8 cellular contexts compared by ENCODE assay signal in the genomic region with DNA sequence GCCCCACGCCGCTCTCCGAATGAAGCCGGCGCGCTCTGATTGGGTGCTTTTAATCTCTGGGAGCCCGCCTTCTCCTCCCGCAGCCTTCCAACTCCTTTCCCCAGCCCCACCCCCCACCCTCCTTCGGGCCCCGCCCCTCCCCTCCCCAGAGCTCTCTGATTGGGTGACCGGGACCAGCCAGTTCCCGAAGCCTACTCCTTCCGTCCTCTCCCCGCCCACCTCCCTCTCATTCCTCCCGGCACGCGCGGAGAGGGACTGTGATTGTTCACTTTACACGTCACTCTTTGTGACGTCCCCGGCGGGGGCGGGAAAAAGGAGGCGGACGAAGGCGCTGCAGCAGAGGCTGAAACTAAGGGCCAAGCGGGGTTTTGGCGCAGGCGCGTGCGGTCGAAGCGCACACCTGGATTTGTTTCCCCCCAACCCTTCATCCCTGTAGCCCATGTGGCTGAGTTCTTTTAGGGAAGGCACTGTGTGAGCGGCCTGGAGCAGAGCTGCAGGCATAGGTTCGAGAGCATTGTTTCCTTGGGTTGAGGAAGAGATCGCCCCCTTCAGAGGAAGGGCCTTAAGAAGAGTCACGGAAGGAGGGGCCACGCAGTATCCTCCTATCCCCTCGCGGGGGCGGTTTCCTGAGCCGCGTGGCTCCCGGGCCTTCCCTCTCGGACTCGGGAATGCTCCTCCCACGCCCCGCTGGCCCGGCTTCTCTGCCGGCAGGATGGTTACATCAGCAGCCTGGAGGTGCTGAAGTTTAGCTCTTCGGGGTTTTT. TPM values are rescaled to one million over a fixed set of nuclear protein-coding genes. Genes with fewer than 3 reads are reported as not detected.
A peak's percentile ranks its signal among the peaks of the same experiment; 100 is the strongest.
DNase-seq lines count a peak whose midpoint lies in the region; ATAC-seq and TF ChIP-seq lines count a peak whose summit lies in the region.

A gene (minus strand): TSS at position 21 of the 764 bp plus-strand sequence. CDS start 361 bp downstream, outside the sequence.

- DNase-seq in ELF-1 (ENCODE audit: low read depth, low spot score) (peak; percentile 100), GOT3 (lab: John Stamatoyannopoulos, UW) (peak; percentile 97), RPMI8226 (peak; percentile 100), fibroblast of gingiva (ENCODE audit: low read depth) (peak; percentile 99), naive B cell (peak; percentile 99)
- DNase-seq in activated T-helper 1 cell treated with anti-CD3 and anti-CD28 coated beads, Interleukin-2, amount 50 U/mL, for 16 hours (ENCODE audit: low read depth in 1 of 2, low spot score in 1 of 2): peak; percentile 98

- H3K36me3 Mint-ChIP-seq in naive B cell: no peaks in the 10 kb centered on the region
- peaks cover 7% of the 10 kb centered on the region for H3K36me3 Mint-ChIP-seq in stimulated activated memory B cell treated with anti-CD40 and anti-IgM and Interleukin-4, amounts not matched to agents 10 μg/mL and 1 μg/mL and 100 μg/mL, for 72 hours

- H3K4me3 Mint-ChIP-seq in naive B cell: peak within 1 kb of the TSS; percentile 80 to 99 (median 97)
- peak within 1 kb of the TSS; percentile 96 for H3K4me3 Mint-ChIP-seq in stimulated activated memory B cell treated with anti-CD40 and anti-IgM and Interleukin-4, amounts not matched to agents 10 μg/mL and 1 μg/mL and 100 μg/mL, for 72 hours

- H3K9me3 Mint-ChIP-seq in naive B cell: peaks cover 0 to 3% (median 0%) of the 10 kb centered on the region in 7 donors
- H3K9me3 Mint-ChIP-seq in stimulated activated memory B cell treated with anti-CD40 and anti-IgM and Interleukin-4, amounts not matched to agents 10 μg/mL and 1 μg/mL and 100 μg/mL, for 72 hours: no peaks in the 10 kb centered on the region

- H3K27me3 Mint-ChIP-seq in naive B cell: no peaks in the 10 kb centered on the region
- H3K27me3 Mint-ChIP-seq in stimulated activated memory B cell treated with anti-CD40 and anti-IgM and Interleukin-4, amounts not matched to agents 10 μg/mL and 1 μg/mL and 100 μg/mL, for 72 hours: no peaks in the 10 kb centered on the region

- TF ChIP-seq CTCF in LNCAP (IDR thresholded peaks at IDR 0.05): peak; percentile 15; the same call in 1 of the 2 replicates

- peak; percentile 74 to 75 for ATAC-seq in naive B cell (ENCODE audit: low read depth in 2 of 2)
- ATAC-seq in stimulated activated memory B cell treated with anti-CD40 and anti-IgM and Interleukin-4, amounts not matched to agents 10 μg/mL and 1 μg/mL and 100 μg/mL, for 72 hours: peak; percentile 92

- peaks cover 27 to 38% (median 35%) of the 10 kb centered on the region in 3 donors for H3K4me1 Mint-ChIP-seq in naive B cell
- peaks cover 25% of the 10 kb centered on the region for H3K4me1 Mint-ChIP-seq in stimulated activated memory B cell treated with anti-CD40 and anti-IgM and Interleukin-4, amounts not matched to agents 10 μg/mL and 1 μg/mL and 100 μg/mL, for 72 hours

- peak within 1 kb of the TSS; percentile 79 to 99 (median 98) for H3K27ac Mint-ChIP-seq in naive B cell
- H3K27ac Mint-ChIP-seq in stimulated activated memory B cell treated with anti-CD40 and anti-IgM and Interleukin-4, amounts not matched to agents 10 μg/mL and 1 μg/mL and 100 μg/mL, for 72 hours: peak within 1 kb of the TSS; percentile 83

RNA-seq across cellular contexts. Expression of the gene that starts here (rescaled TPM):
- polyA plus RNA-seq in naive B cell (ENCODE audit: low read depth in 6 of 6): 10 to 100 TPM in 2 of 6 donors, 1 to 10 TPM in 4; 6.6 to 13.4 (median 8.7) TPM

Comparison
In these comparisons a context has a peak if more than half of its experiments do, and no peak if none do; other contexts are left out.
1. Peak in every context shown above with its lines: DNase-seq and ATAC-seq.